ENCODE assay signal across 9 cellular contexts in the genomic region with DNA sequence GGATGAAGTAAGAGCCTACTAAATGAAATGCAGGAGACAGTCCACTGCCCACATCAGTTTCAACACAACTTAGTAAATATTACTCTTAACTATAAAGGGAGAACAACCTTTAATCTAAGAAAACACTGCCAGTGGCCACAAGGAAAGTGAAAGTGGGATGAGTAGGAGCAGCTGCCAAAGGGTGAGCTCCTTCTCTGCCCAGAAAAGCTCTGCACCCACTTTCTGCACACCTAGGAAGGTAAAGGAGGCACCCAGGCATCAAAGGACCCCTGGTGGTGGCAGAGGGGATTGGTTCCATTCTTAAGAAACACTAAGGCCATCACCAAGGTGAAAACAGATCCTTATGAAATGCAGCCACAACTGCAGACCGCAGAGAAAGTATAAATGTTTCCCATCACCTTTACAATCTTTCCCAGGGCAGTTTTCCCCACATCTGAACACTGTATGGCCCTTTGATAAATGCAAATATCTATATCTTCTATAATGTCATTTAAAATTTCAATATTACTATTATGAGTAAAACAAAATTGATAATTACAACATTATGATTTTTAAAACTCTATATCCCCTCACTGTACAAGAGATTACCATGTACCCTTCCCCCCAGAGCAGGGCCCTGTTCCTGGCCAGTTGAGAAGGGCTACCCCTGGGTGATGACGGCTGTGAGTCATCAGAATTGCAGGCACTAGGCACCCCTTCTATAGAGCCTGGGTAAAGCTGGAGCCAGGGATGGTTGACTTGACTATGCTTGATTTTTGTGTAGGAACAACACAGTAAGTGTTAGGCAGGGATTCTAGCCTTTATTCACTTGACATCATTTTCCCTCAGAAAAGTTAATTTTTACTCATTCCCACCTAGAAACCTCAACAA.
DNase-seq lines count a peak whose midpoint lies in the region; ATAC-seq and TF ChIP-seq lines count a peak whose summit lies in the region.
"Had no signal": no experiment of that assay in that cellular context is flagged by ENCODE, and none has a peak within 500 bp of the region (broad histone marks: within the 10 kb centered on the region; RNA-seq: fewer than 3 reads in every experiment).

No MANE protein-coding gene starts in this region.

- H4K20me1 ChIP-seq in PC-9 (ENCODE audit: insufficient read depth) = no peaks in the 10 kb centered on the region

- H3K4me3 ChIP-seq in PC-9 (no peak overlapping the region), left ventricle myocardium inferior (no peak overlapping the region)
- H3K4me3 ChIP-seq: SK-N-MC had no signal

- in situ Hi-C loops in G401 (cut with HindIII; ENCODE audit: low sequenced_read_pairs) = no loop called here

- intact Hi-C loops in PC-9 (cut with micrococcal nuclease; ENCODE audit: unreplicated experiment) (loop anchor here (1.0 to 2.0 kb wide), 2 partner anchors 216 to 417 kb away; no protein-coding TSS in a partner anchor), left ventricle myocardium inferior (cut with micrococcal nuclease) (loop anchor here (10.0 kb wide), 1 partner anchor 214 kb away; no protein-coding TSS in a partner anchor)

- CTCF ChIA-PET in PC-9 (lab: Charles Lee) = interaction anchor here (0.6 kb wide), 2 partner anchors 155 to 417 kb away, joined by 4 to 5 read pairs; no protein-coding TSS in a partner anchor

- TF ChIP-seq CTCF in PC-9 (conservative IDR thresholded peaks at IDR 0.05) = peak; percentile 71
- peak; percentile 70 for TF ChIP-seq CTCF in left ventricle myocardium inferior (IDR thresholded peaks at IDR 0.05; ENCODE audit: borderline replicate concordance)

- ATAC-seq in HG02798 (IDR thresholded peaks at IDR 0.05; ENCODE audit: poor library complexity, unreplicated experiment) = peak; percentile 77

- POLR2A ChIA-PET in PC-9 (lab: Charles Lee; ENCODE audit: unreplicated experiment) = no interaction called here

- H3K9me2 ChIP-seq in PC-9 (ENCODE audit: insufficient read depth) = no peaks in the 10 kb centered on the region

- H3K79me2 ChIP-seq in PC-9 (ENCODE audit: low read depth) = no peaks in the 10 kb centered on the region

- no peaks in the 10 kb centered on the region for H3F3A ChIP-seq in PC-9 (ENCODE audit: insufficient read depth, low read depth)

- H3K9me3 ChIP-seq in PC-9 (ENCODE audit: insufficient read depth, low read depth) (no peaks in the 10 kb centered on the region), left ventricle myocardium inferior (replicated peaks) (no peaks in the 10 kb centered on the region)

- no peaks in the 10 kb centered on the region for H3K4me1 ChIP-seq in PC-9 (replicated peaks; ENCODE audit: insufficient read depth)
- peaks cover 13% of the 10 kb centered on the region for H3K4me1 ChIP-seq in left ventricle myocardium inferior

- H3K27ac ChIP-seq in PC-9 = no peak overlapping the region
- H3K27ac ChIP-seq in left ventricle myocardium inferior (replicated peaks) = peak overlapping the region; percentile 27
- H3K27ac ChIP-seq: SK-N-MC had no signal

- peak; percentile 40 for DNase-seq in G401 (ENCODE audit: low spot score)
- DNase-seq in PC-9 = peak; percentile 27 to 39
- DNase-seq in activated T-helper 9 cell treated with anti-CD3 and anti-CD28 coated beads, Interleukin-2, amount 50 U/mL, for 16 hours (ENCODE audit: low read depth) = peak; percentile 41
- no peak for DNase-seq in left ventricle myocardium inferior
- DNase-seq in stimulated activated CD4-positive, alpha-beta T cell treated with anti-CD3 and anti-CD28 coated beads, Interleukin-1b, Interleukin-23, amount 100 ng/mL, for 4 hours (ENCODE audit: low read depth in 2 of 2) = peak; percentile 44 to 62
- no peak for DNase-seq in DMS153 treated with DMSO at 0.1 percent for 48 hours (lab: John Stamatoyannopoulos, UW; ENCODE audit: unreplicated experiment)
- no peak for DNase-seq in globus pallidus (ENCODE audit: low spot score)

- H3K27me3 ChIP-seq in PC-9 (ENCODE audit: insufficient read depth, low read depth) (no peaks in the 10 kb centered on the region), left ventricle myocardium inferior (ENCODE audit: low read depth) (no peaks in the 10 kb centered on the region)

- no peak overlapping the region for H3K4me2 ChIP-seq in PC-9

- no peaks in the 10 kb centered on the region for H3K36me3 ChIP-seq in PC-9 (ENCODE audit: low read depth)
- H3K36me3 ChIP-seq in left ventricle myocardium inferior = no peaks in the 10 kb centered on the region

- H2AFZ ChIP-seq in PC-9 = no peak overlapping the region

- BruUV-seq in PC-9 (replicated peaks; lab: Mats Ljungman, UMichigan) = no TSS peak

Comparison
In these comparisons a context has a peak if more than half of its experiments do, and no peak if none do; other contexts are left out.
1. DNase-seq: peak in G401 (single experiment), PC-9 (2 of 2), activated T-helper 9 cell treated with anti-CD3 and anti-CD28 coated beads, Interleukin-2, amount 50 U/mL, for 16 hours (single experiment) and stimulated activated CD4-positive, alpha-beta T cell treated with anti-CD3 and anti-CD28 coated beads, Interleukin-1b, Interleukin-23, amount 100 ng/mL, for 4 hours (2 of 2); none in left ventricle myocardium inferior (single experiment), DMS153 treated with DMSO at 0.1 percent for 48 hours (single experiment) and globus pallidus (single experiment).